ENCODE assay signal across 17 cellular contexts in genomic region chr4:117640836-117641235, GRCh38.
DNase-seq lines count a peak whose midpoint lies in the region; ATAC-seq and TF ChIP-seq lines count a peak whose summit lies in the region.
"Had no signal": no experiment of that assay in that cellular context is flagged by ENCODE, and none has a peak within 500 bp of the region (broad histone marks: within the 10 kb centered on the region; RNA-seq: fewer than 3 reads in every experiment).

No MANE protein-coding gene starts in this region.

- H3K36me3 ChIP-seq in HCT116 (ENCODE audit: control insufficient read depth in 1 of 2, insufficient read depth in 2 of 2, low read length in 2 of 2), result no peaks in the 10 kb centered on the region
- H3K36me3 ChIP-seq: BLaER1 treated with 17β-estradiol and CSF1 and Interleukin-3, amounts not matched to agents 10 nM and 100 nM had no signal

- no peaks in the 10 kb centered on the region for H4K20me1 ChIP-seq in HCT116 (ENCODE audit: insufficient read depth)
- H4K20me1 ChIP-seq: BLaER1 treated with 17β-estradiol and CSF1 and Interleukin-3, amounts not matched to agents 10 nM and 100 nM had no signal

- H3K4me3 ChIP-seq in HCT116 (replicated peaks in 1 of 2; ENCODE audit: low read depth in 1 of 2, low read length in 2 of 2), result no peak overlapping the region
- H3K4me3 ChIP-seq: BLaER1 treated with 17β-estradiol and CSF1 and Interleukin-3, amounts not matched to agents 10 nM and 100 nM; GM12878 had no signal

- RAD21 ChIA-PET in HCT116 (lab: Charles Lee; ENCODE audit: low non-redundant PET in 1 of 2, low total read pairs in 2 of 2, uncharacterized antibody in 2 of 2, unreplicated experiment in 2 of 2), result no interaction called here

- H2AFZ ChIP-seq in HCT116 (ENCODE audit: low read depth, low read length, poor library complexity, severe bottlenecking), result peak overlapping the region; percentile 20

- no peak overlapping the region for H3K27ac ChIP-seq in HCT116 (ENCODE audit: low read depth, low read length)
- H3K27ac ChIP-seq: BLaER1 treated with 17β-estradiol and CSF1 and Interleukin-3, amounts not matched to agents 10 nM and 100 nM had no signal

- no peak for ATAC-seq in HCT116
- ATAC-seq in GM18520 (IDR thresholded peaks at IDR 0.05; ENCODE audit: unreplicated experiment), result no peak
- ATAC-seq: CD8-positive, alpha-beta T cell; GM12878; HepG2 had no signal

- no peaks in the 10 kb centered on the region for H3K9me2 ChIP-seq in HCT116 (ENCODE audit: insufficient read depth)

- no peak for TF ChIP-seq RAD21 in HCT116 (IDR thresholded peaks at IDR 0.05; ENCODE audit: low read depth)

- peaks cover 0 to 7% of the 10 kb centered on the region in 2 experiments; a peak in 1 of 4 replicates for H3K4me1 ChIP-seq in HCT116 (ENCODE audit: control insufficient read depth in 1 of 2, insufficient read depth in 2 of 2, low read length in 2 of 2)

- intact Hi-C loops in HCT116 (cut with micrococcal nuclease), result no loop called here

- no peaks in the 10 kb centered on the region for H3K79me2 ChIP-seq in HCT116 (ENCODE audit: insufficient read depth, low read length)

- no peaks in the 10 kb centered on the region for H3K27me3 ChIP-seq in HCT116 (ENCODE audit: insufficient read depth, low read length)
- H3K27me3 ChIP-seq: BLaER1 treated with 17β-estradiol and CSF1 and Interleukin-3, amounts not matched to agents 10 nM and 100 nM had no signal

- no peak for TF ChIP-seq CTCF in HCT116 (IDR thresholded peaks at IDR 0.05 in 2 of 3, conservative IDR thresholded peaks at IDR 0.05 in 1 of 3; ENCODE audit: borderline replicate concordance in 1 of 3, insufficient read depth in 1 of 3, low read depth in 2 of 3, low read length in 2 of 3)

- H3K9ac ChIP-seq in HCT116 (ENCODE audit: low read length), result no peak overlapping the region
- H3K9ac ChIP-seq: BLaER1 treated with 17β-estradiol and CSF1 and Interleukin-3, amounts not matched to agents 10 nM and 100 nM had no signal

- BruUV-seq in HCT116 (replicated peaks; lab: Mats Ljungman, UMichigan), result no TSS peak

- CTCF ChIA-PET in HCT116 (lab: Charles Lee), result no interaction called here

- no peak for TF ChIP-seq POLR2A in HCT116 (IDR thresholded peaks at IDR 0.05; ENCODE audit: borderline replicate concordance, extremely low read depth, insufficient read depth, insufficient read length)

- POLR2A ChIA-PET in HCT116 (lab: Charles Lee), result no interaction called here

- H3K9me3 ChIP-seq in HCT116 (ENCODE audit: control insufficient read depth in 1 of 2, insufficient read depth in 1 of 2, low read depth in 1 of 2, low read length in 2 of 2), result no peaks in the 10 kb centered on the region
- H3K9me3 ChIP-seq: BLaER1 treated with 17β-estradiol and CSF1 and Interleukin-3, amounts not matched to agents 10 nM and 100 nM had no signal

- no peak overlapping the region for H3K4me2 ChIP-seq in HCT116 (ENCODE audit: low read length)
- H3K4me2 ChIP-seq: BLaER1 treated with 17β-estradiol and CSF1 and Interleukin-3, amounts not matched to agents 10 nM and 100 nM had no signal

- no peak for DNase-seq in HCT116 (ENCODE audit: low read depth, low spot score)
- peak; percentile 27 for DNase-seq in OCI-M1 (lab: John Stamatoyannopoulos, UW)
- DNase-seq in foreskin melanocyte, result peak; percentile 74
- peak; percentile 9 for DNase-seq in renal cortical epithelial cell (ENCODE audit: low read depth)
- no peak for DNase-seq in NCI-H748 (lab: John Stamatoyannopoulos, UW; ENCODE audit: unreplicated experiment)
- no peak for DNase-seq in NCI-H69 (lab: John Stamatoyannopoulos, UW)
- DNase-seq: CD8-positive, alpha-beta T cell; COR-L47; DMS 273 treated with DMSO at 0.1 percent for 48 hours; DMS53; DND-41; EL; H9 had no signal

TF ChIP-seq in HCT116, 20 proteins besides CTCF, POLR2A, EP300 and RAD21:
- TF ChIP-seq EGR1 (IDR thresholded peaks at IDR 0.05; ENCODE audit: low read depth), result no peak
- TF ChIP-seq ZNF274 (IDR thresholded peaks at IDR 0.05; ENCODE audit: low read depth, low read length), result no peak
- no peak for TF ChIP-seq POLR2AphosphoS5 (IDR thresholded peaks at IDR 0.05; ENCODE audit: low read depth, low read length)
- TF ChIP-seq TCF7L2 (IDR thresholded peaks at IDR 0.05; ENCODE audit: borderline replicate concordance, extremely low read depth, insufficient read depth, insufficient read length), result no peak
- TF ChIP-seq ELF1 (IDR thresholded peaks at IDR 0.05; ENCODE audit: borderline replicate concordance, low read depth), result no peak

Comparison
In these comparisons a context has a peak if more than half of its experiments do, and no peak if none do; other contexts are left out.
1. DNase-seq: peak in OCI-M1 (single experiment), foreskin melanocyte (single experiment) and renal cortical epithelial cell (single experiment); none in HCT116 (single experiment), NCI-H748 (single experiment) and NCI-H69 (single experiment).